Comparison of ENCODE assay signal across 20 cellular contexts in the genomic region with DNA sequence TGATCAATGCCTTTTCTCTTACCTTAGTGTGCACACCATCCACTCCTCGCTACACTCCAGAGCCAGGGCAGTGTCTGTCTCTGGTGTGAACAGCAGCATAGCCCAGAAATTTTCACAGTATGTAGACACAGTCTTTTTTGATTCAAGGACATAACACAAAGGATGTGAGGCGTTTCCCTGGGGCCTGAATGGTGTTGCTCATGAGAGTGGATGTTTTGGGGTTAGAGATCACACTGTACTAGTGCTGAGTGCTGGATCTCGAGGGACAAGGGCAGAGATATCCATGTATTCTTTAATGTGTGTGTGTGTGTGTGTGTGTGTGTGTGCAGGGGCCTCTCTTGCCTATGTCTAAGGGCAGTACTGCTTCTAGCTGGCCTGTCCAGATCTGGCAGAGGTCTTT. TPM values are rescaled to one million over a fixed set of nuclear protein-coding genes. Genes with fewer than 3 reads are reported as not detected.
DNase-seq lines count a peak whose midpoint lies in the region; ATAC-seq and TF ChIP-seq lines count a peak whose summit lies in the region.
"Had no signal": no experiment of that assay in that cellular context is flagged by ENCODE, and none has a peak within 500 bp of the region (broad histone marks: within the 10 kb centered on the region; RNA-seq: fewer than 3 reads in every experiment).

No MANE protein-coding gene starts in this region.

- H3K4me1 Mint-ChIP-seq in activated CD8-positive, alpha-beta T cell treated with anti-CD3 and anti-CD28 coated beads for 36 hours (ENCODE audit: low read depth) = no peaks in the 10 kb centered on the region
- H3K4me1 Mint-ChIP-seq: B cell, immature natural killer cell had no signal

- no peaks in the 10 kb centered on the region for H3K9me3 ChIP-seq in osteoblast (ENCODE audit: low read depth, low read length)
- no peaks in the 10 kb centered on the region for H3K9me3 ChIP-seq in upper lobe of right lung
- H3K9me3 ChIP-seq: prostate gland, transverse colon had no signal

- no peak overlapping the region for H3K4me3 Mint-ChIP-seq in activated CD8-positive, alpha-beta T cell treated with anti-CD3 and anti-CD28 coated beads for 36 hours
- H3K4me3 Mint-ChIP-seq: activated CD8-positive, alpha-beta memory T cell treated with anti-CD3 and anti-CD28 coated beads, Interleukin-2, amount 10 ng/mL, durations not matched to agents 7 days and 5 days; activated naive CD8-positive, alpha-beta T cell treated with anti-CD3 and anti-CD28 coated beads, Interleukin-2, amount 50 U/mL, for 24 hours; B cell; immature natural killer cell had no signal

- H3K36me3 ChIP-seq in osteoblast (ENCODE audit: insufficient read depth, low read length) (no peaks in the 10 kb centered on the region), upper lobe of right lung (no peaks in the 10 kb centered on the region)
- H3K36me3 ChIP-seq: cardiac muscle cell, prostate gland, transverse colon had no signal

- H3K79me2 ChIP-seq in osteoblast (ENCODE audit: insufficient read depth, low read length) = no peaks in the 10 kb centered on the region

- peak overlapping the region; percentile 0 for H2AFZ ChIP-seq in osteoblast (ENCODE audit: low read length)

- intact Hi-C loops in left cardiac atrium (cut with DNase I) (loop anchor here in 1 of 2 donors (10.0 kb wide), 1 partner anchor 285 kb away; no protein-coding TSS in a partner anchor), upper lobe of right lung (cut with DNase I) (no loop called here)
- intact Hi-C loops in activated CD8-positive, alpha-beta T cell treated with anti-CD3 and anti-CD28 coated beads for 36 hours (cut with micrococcal nuclease) = no loop called here

- POLR2A ChIA-PET in activated CD8-positive, alpha-beta T cell treated with anti-CD3 and anti-CD28 coated beads for 36 hours (lab: Charles Lee) = no interaction called here

- H3K27me3 ChIP-seq in osteoblast (ENCODE audit: insufficient read depth, low read length) (no peaks in the 10 kb centered on the region), upper lobe of right lung (no peaks in the 10 kb centered on the region)
- H3K27me3 ChIP-seq: cardiac muscle cell, dorsolateral prefrontal cortex, transverse colon had no signal

- ATAC-seq in left cardiac atrium = peak; percentile 14 to 54
- no peak for ATAC-seq in upper lobe of right lung
- no peak for ATAC-seq in activated CD8-positive, alpha-beta T cell treated with anti-CD3 and anti-CD28 coated beads for 36 hours
- ATAC-seq: activated CD8-positive, alpha-beta memory T cell treated with anti-CD3 and anti-CD28 coated beads, Interleukin-2, amount 10 ng/mL, durations not matched to agents 7 days and 5 days; activated naive CD8-positive, alpha-beta T cell treated with anti-CD3 and anti-CD28 coated beads, Interleukin-2, amount 50 U/mL, for 24 hours had no signal

- H3K27me3 Mint-ChIP-seq in activated CD8-positive, alpha-beta T cell treated with anti-CD3 and anti-CD28 coated beads for 36 hours = no peaks in the 10 kb centered on the region
- H3K27me3 Mint-ChIP-seq: activated naive CD8-positive, alpha-beta T cell treated with anti-CD3 and anti-CD28 coated beads, Interleukin-2, amount 50 U/mL, for 24 hours; B cell had no signal

- no peaks in the 10 kb centered on the region for H3K9me3 Mint-ChIP-seq in activated CD8-positive, alpha-beta T cell treated with anti-CD3 and anti-CD28 coated beads for 36 hours
- H3K9me3 Mint-ChIP-seq: activated naive CD8-positive, alpha-beta T cell treated with anti-CD3 and anti-CD28 coated beads, Interleukin-2, amount 50 U/mL, for 24 hours; immature natural killer cell had no signal

- no peak overlapping the region for H3K4me2 ChIP-seq in osteoblast (ENCODE audit: insufficient read depth, low read length)

- no peak overlapping the region for H3K27ac Mint-ChIP-seq in activated CD8-positive, alpha-beta T cell treated with anti-CD3 and anti-CD28 coated beads for 36 hours
- H3K27ac Mint-ChIP-seq: activated CD8-positive, alpha-beta memory T cell treated with anti-CD3 and anti-CD28 coated beads, Interleukin-2, amount 10 ng/mL, durations not matched to agents 7 days and 5 days; activated naive CD8-positive, alpha-beta T cell treated with anti-CD3 and anti-CD28 coated beads, Interleukin-2, amount 50 U/mL, for 24 hours; B cell; immature natural killer cell had no signal

- no peaks in the 10 kb centered on the region for H4K20me1 ChIP-seq in osteoblast (ENCODE audit: insufficient read depth, low read length)

- CTCF ChIA-PET in activated CD8-positive, alpha-beta T cell treated with anti-CD3 and anti-CD28 coated beads for 36 hours (lab: Charles Lee) = interaction anchor here (1.0 to 4.5 kb wide), 3 partner anchors 9 to 19 kb away, joined by 3 to 25 read pairs (median 3); no protein-coding TSS in a partner anchor

- DNase-seq in coronary artery (ENCODE audit: low spot score) = peak; percentile 69
- no peak for DNase-seq in left cardiac atrium
- no peak for DNase-seq in osteoblast (ENCODE audit: insufficient read length, low spot score, missing footprints)
- peak; percentile 12 for DNase-seq in upper lobe of right lung
- no peak for DNase-seq in stimulated activated CD4-positive, alpha-beta T cell treated with anti-CD3 and anti-CD28 coated beads, Interleukin-4, amount 100 ng/mL, for 1 hour
- no peak for DNase-seq in activated CD8-positive, alpha-beta T cell treated with anti-CD3 and anti-CD28 coated beads for 36 hours
- no peak for DNase-seq in HuH-7 (ENCODE audit: low spot score)
- no peak for DNase-seq in NCI-H345 treated with DMSO at 0.1 percent for 48 hours (lab: John Stamatoyannopoulos, UW; ENCODE audit: unreplicated experiment)
- DNase-seq: activated CD8-positive, alpha-beta memory T cell treated with anti-CD3 and anti-CD28 coated beads, Interleukin-2, amount 10 ng/mL, durations not matched to agents 7 days and 5 days; activated naive CD8-positive, alpha-beta T cell treated with anti-CD3 and anti-CD28 coated beads, Interleukin-2, amount 50 U/mL, for 24 hours; DMS79 treated with DMSO at 0.1 percent for 48 hours; dorsolateral prefrontal cortex; immature natural killer cell; NCI-H1105; NCI-H526; transverse colon had no signal

- no peaks in the 10 kb centered on the region for H3K36me3 Mint-ChIP-seq in activated CD8-positive, alpha-beta T cell treated with anti-CD3 and anti-CD28 coated beads for 36 hours (ENCODE audit: low read depth)
- H3K36me3 Mint-ChIP-seq: activated CD8-positive, alpha-beta memory T cell treated with anti-CD3 and anti-CD28 coated beads, Interleukin-2, amount 10 ng/mL, durations not matched to agents 7 days and 5 days; immature natural killer cell had no signal

- TF ChIP-seq CTCF in coronary artery (IDR thresholded peaks at IDR 0.05) = no peak
- no peak for TF ChIP-seq CTCF in osteoblast (IDR thresholded peaks at IDR 0.05; ENCODE audit: extremely low read depth, low read depth, low read length)
- no peak for TF ChIP-seq CTCF in upper lobe of right lung (IDR thresholded peaks at IDR 0.05)
- TF ChIP-seq CTCF in activated CD8-positive, alpha-beta T cell treated with anti-CD3 and anti-CD28 coated beads for 36 hours (IDR thresholded peaks at IDR 0.05) = no peak

- H3K4me3 ChIP-seq in coronary artery (no peak overlapping the region), osteoblast (ENCODE audit: insufficient read depth, low read length) (no peak overlapping the region), upper lobe of right lung (no peak overlapping the region)
- H3K4me3 ChIP-seq: cardiac muscle cell, dorsolateral prefrontal cortex, lung, prostate gland, transverse colon had no signal

- peaks cover 22% of the 10 kb centered on the region for H3K4me1 ChIP-seq in osteoblast (ENCODE audit: insufficient read depth, low read length)
- H3K4me1 ChIP-seq in upper lobe of right lung = peaks cover 13% of the 10 kb centered on the region
- H3K4me1 ChIP-seq: prostate gland had no signal

- H3K27ac ChIP-seq in coronary artery (peak overlapping the region; percentile 61 to 78), osteoblast (ENCODE audit: low read depth, low read length) (no peak overlapping the region), upper lobe of right lung (no peak overlapping the region)
- H3K27ac ChIP-seq: cardiac muscle cell, dorsolateral prefrontal cortex, transverse colon had no signal

RNA-seq across cellular contexts. Expression of a gene that starts 47.8 kb away (rescaled TPM):
- total RNA-seq in left cardiac atrium = 1 to 10 TPM; 2.5 to 3.4 TPM
- 0.72 and 1.8 TPM in 2 replicates for total RNA-seq in osteoblast
- total RNA-seq in upper lobe of right lung = 6.4 TPM
- total RNA-seq in activated CD8-positive, alpha-beta T cell treated with anti-CD3 and anti-CD28 coated beads for 36 hours = 1 to 10 TPM in 1 of 2 experiments, under 1 TPM in 1; 0.63 to 1.0 TPM

Comparison
In these comparisons a context has a peak if more than half of its experiments do, and no peak if none do; other contexts are left out.
1. DNase-seq: peak in coronary artery (single experiment) and upper lobe of right lung (single experiment); none in left cardiac atrium (single experiment), osteoblast (single experiment), stimulated activated CD4-positive, alpha-beta T cell treated with anti-CD3 and anti-CD28 coated beads, Interleukin-4, amount 100 ng/mL, for 1 hour (single experiment), activated CD8-positive, alpha-beta T cell treated with anti-CD3 and anti-CD28 coated beads for 36 hours (single experiment), HuH-7 (single experiment) and NCI-H345 treated with DMSO at 0.1 percent for 48 hours (single experiment).
2. H3K27ac ChIP-seq: peak in coronary artery (2 of 2); none in osteoblast (single experiment) and upper lobe of right lung (single experiment).
3. ATAC-seq: peak in left cardiac atrium (2 of 2); none in upper lobe of right lung (single experiment) and activated CD8-positive, alpha-beta T cell treated with anti-CD3 and anti-CD28 coated beads for 36 hours (single experiment).